13 cellular contexts compared by ENCODE assay signal in the genomic region with DNA sequence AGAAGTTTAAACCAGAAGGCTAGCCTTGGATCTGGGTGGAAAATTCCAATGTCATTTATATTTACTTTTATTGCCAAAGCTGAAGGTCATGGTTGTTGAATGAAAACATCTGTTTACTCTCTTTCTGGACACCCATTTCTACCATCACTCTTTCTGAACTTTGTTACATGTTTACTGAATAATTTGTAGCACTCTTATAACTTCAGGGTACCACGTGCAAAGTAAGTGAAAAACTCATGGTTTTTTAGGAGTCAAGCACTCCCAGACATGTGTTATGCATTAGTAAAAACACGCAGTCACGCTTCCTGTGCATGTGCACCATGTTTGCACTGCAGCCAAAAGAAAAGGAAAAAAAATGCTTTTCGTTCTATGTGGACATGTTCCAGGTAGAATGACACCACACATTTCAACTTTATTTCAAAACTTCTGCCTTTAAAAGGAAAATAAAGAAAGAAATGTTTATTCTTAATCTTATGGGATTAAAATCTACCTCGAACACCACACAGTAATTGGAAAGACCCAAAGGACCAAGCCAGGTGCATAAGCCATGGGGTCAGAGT. TPM values are rescaled to one million over a fixed set of nuclear protein-coding genes. Genes with fewer than 3 reads are reported as not detected.
DNase-seq lines count a peak whose midpoint lies in the region; ATAC-seq and TF ChIP-seq lines count a peak whose summit lies in the region.
"Had no signal": no experiment of that assay in that cellular context is flagged by ENCODE, and none has a peak within 500 bp of the region (broad histone marks: within the 10 kb centered on the region; RNA-seq: fewer than 3 reads in every experiment).

No MANE protein-coding gene starts in this region.

- intact Hi-C loops in heart left ventricle (cut with DNase I) = no loop called here
- intact Hi-C loops in psoas muscle (cut with DNase I) = no loop called here

- POLR2A ChIA-PET in AG04450 (lab: Yijun Ruan, JAX) = interaction anchor here (1.0 to 1.4 kb wide), 3 partner anchors 11 to 296 kb away, joined by 3 to 4 read pairs (median 4); partner anchors contain the start of gene ADH5

- DNase-seq in AG04450 (ENCODE audit: low read depth, low spot score) = peak; percentile 92
- peak; percentile 34 for DNase-seq in astrocyte of the cerebellum (ENCODE audit: low read depth)
- DNase-seq in heart left ventricle = peak in 3 of 5 donors; percentile 38 to 40 (median 39)
- peak; percentile 23 to 51 for DNase-seq in psoas muscle
- no peak for DNase-seq in activated CD8-positive, alpha-beta memory T cell treated with anti-CD3 and anti-CD28 coated beads for 24 hours
- no peak for DNase-seq in NCI-H2227 (lab: John Stamatoyannopoulos, UW; ENCODE audit: unreplicated experiment)
- DNase-seq: ACHN; activated CD4-positive, alpha-beta T cell treated with anti-CD3 and anti-CD28 coated beads, Interleukin-2, amount 10 ng/mL, durations not matched to agents 24 days and 14 days; NCI-H524 treated with DMSO at 0.1 percent for 48 hours had no signal

- 42 to 49% (median 46%) methylated on average over 5 of the region's 5 CpGs for whole genome bisulfite sequencing in heart left ventricle, 4 donors
- WGBS in psoas muscle, 3 donors = 8 to 16% (median 13%) methylated on average over 5 of the region's 5 CpGs

- H3K4me1 ChIP-seq in heart left ventricle = peaks cover 0 to 23% (median 0%) of the 10 kb centered on the region in 12 donors
- H3K4me1 ChIP-seq in psoas muscle = no peaks in the 10 kb centered on the region

- peak overlapping the region; percentile 95 for H3K27ac ChIP-seq in AG04450 (ENCODE audit: low read depth, low read length)
- H3K27ac ChIP-seq in heart left ventricle = peak overlapping the region; percentile 34 to 92 (median 76)
- H3K27ac ChIP-seq in psoas muscle = peak overlapping the region; percentile 64

- TF ChIP-seq CTCF in AG04450 (IDR thresholded peaks at IDR 0.05; ENCODE audit: low read depth, low read length) = no peak
- TF ChIP-seq CTCF in astrocyte of the cerebellum (IDR thresholded peaks at IDR 0.05; ENCODE audit: low read depth, low read length, missing control alignments) = no peak
- TF ChIP-seq CTCF in heart left ventricle (IDR thresholded peaks at IDR 0.05) = no peak
- no peak for TF ChIP-seq CTCF in psoas muscle (IDR thresholded peaks at IDR 0.05)

- in situ Hi-C loops in astrocyte of the cerebellum (cut with HindIII; ENCODE audit: low sequenced_read_pairs) = no loop called here

- H3K27me3 ChIP-seq in AG04450 (ENCODE audit: control insufficient read depth, insufficient read depth, low read length) (no peaks in the 10 kb centered on the region), heart left ventricle (no peaks in the 10 kb centered on the region), psoas muscle (ENCODE audit: insufficient read depth in 3 of 3, low read length in 2 of 3) (no peaks in the 10 kb centered on the region)

- CTCF ChIA-PET in AG04450 (lab: Charles Lee) = interaction anchor here (2.1 kb wide), 1 partner anchor 21 kb away, joined by 8 read pairs; no protein-coding TSS in a partner anchor

- H3K4me3 ChIP-seq in AG04450 (ENCODE audit: low read depth, low read length) = no peak overlapping the region
- H3K4me3 ChIP-seq in astrocyte of the cerebellum (ENCODE audit: low read depth, low read length) = no peak overlapping the region
- no peak overlapping the region for H3K4me3 ChIP-seq in heart left ventricle
- H3K4me3 ChIP-seq in psoas muscle = no peak overlapping the region

- H3K9me3 ChIP-seq in AG04450 (ENCODE audit: control insufficient read depth, insufficient read depth, low read length) = no peaks in the 10 kb centered on the region
- peaks cover 0 to 25% (median 1%) of the 10 kb centered on the region in 12 donors for H3K9me3 ChIP-seq in heart left ventricle
- H3K9me3 ChIP-seq in psoas muscle = peaks cover under 1% of the 10 kb centered on the region

- H3K36me3 ChIP-seq in heart left ventricle (no peaks in the 10 kb centered on the region), psoas muscle (ENCODE audit: insufficient read depth in 1 of 2, low read depth in 1 of 2) (no peaks in the 10 kb centered on the region)

- no peak for TF ChIP-seq POLR2A in heart left ventricle (IDR thresholded peaks at IDR 0.05)

- ATAC-seq in heart left ventricle (peak; percentile 72 to 92 (median 83)), psoas muscle (peak; percentile 40 to 81 (median 59)), GM18873 (IDR thresholded peaks at IDR 0.05; ENCODE audit: low FRiP score, unreplicated experiment) (no peak), GM19328 (IDR thresholded peaks at IDR 0.05; ENCODE audit: unreplicated experiment) (no peak)
- ATAC-seq: stimulated activated effector memory CD8-positive, alpha-beta T cell treated with anti-CD3 and anti-CD28 coated beads, Interleukin-12 subunit alpha, Interleukin-12 subunit beta, amount 100 ng/mL, for 72 hours had no signal

RNA-seq across cellular contexts. Expression of gene ADH1C, which starts 31.4 kb away (rescaled TPM):
- polyA plus RNA-seq in AG04450 (2011; rRNA removed) (0.77 and 0.88 TPM in 2 replicates), heart left ventricle (1 to 10 TPM in 1 of 2 donors, under 1 TPM in 1; 0.64 to 2.8 TPM), psoas muscle (10 to 100 TPM in 1 of 3 donors, 1 to 10 TPM in 2; 4.7 to 10.6 (median 6.4) TPM)
- polyA minus RNA-seq in AG04450 (2011; rRNA and poly(A)+ RNA removed) = 0.64 and 0.65 TPM in 2 replicates
- total RNA-seq in heart left ventricle (10 to 100 TPM in 1 of 9 donors, 1 to 10 TPM in 8; 1.6 to 14.3 (median 2.8) TPM), psoas muscle (1 to 10 TPM; 1.8 to 5.4 (median 3.4) TPM)
- total RNA-seq: activated CD4-positive, alpha-beta T cell treated with anti-CD3 and anti-CD28 coated beads, Interleukin-2, amount 10 ng/mL, durations not matched to agents 24 days and 14 days; H1 had no signal
- polyA plus RNA-seq: H1 had no signal

RNA-seq across cellular contexts. Expression of gene ADH7, which starts 51.2 kb away (rescaled TPM):
- not detected in 2 replicates for polyA plus RNA-seq in AG04450 (2011; rRNA removed)
- polyA minus RNA-seq in AG04450 (2011; rRNA and poly(A)+ RNA removed) = not detected in 2 replicates
- not detected for total RNA-seq in heart left ventricle
- not detected for polyA plus RNA-seq in heart left ventricle
- total RNA-seq in psoas muscle = not detected
- polyA plus RNA-seq in psoas muscle = not detected
- total RNA-seq: activated CD4-positive, alpha-beta T cell treated with anti-CD3 and anti-CD28 coated beads, Interleukin-2, amount 10 ng/mL, durations not matched to agents 24 days and 14 days; H1 had no signal
- polyA plus RNA-seq: H1 had no signal

Comparison
In these comparisons a context has a peak if more than half of its experiments do, and no peak if none do; other contexts are left out.
1. DNase-seq: peak in AG04450 (single experiment), astrocyte of the cerebellum (single experiment), heart left ventricle (3 of 5) and psoas muscle (2 of 2); none in activated CD8-positive, alpha-beta memory T cell treated with anti-CD3 and anti-CD28 coated beads for 24 hours (single experiment) and NCI-H2227 (single experiment).
2. ATAC-seq: peak in heart left ventricle (4 of 4) and psoas muscle (4 of 4); none in GM18873 (single experiment) and GM19328 (single experiment).
3. Peak in every context shown above with its lines, with median percentiles within 50 percentile points of each other: H3K27ac ChIP-seq.